In genomic region chrX:63561425-63561824, GRCh38 we compare ENCODE assay signal across 8 cellular contexts.
DNase-seq lines count a peak whose midpoint lies in the region; ATAC-seq and TF ChIP-seq lines count a peak whose summit lies in the region.

No MANE protein-coding gene starts in this region.

- no peaks in the 10 kb centered on the region for H3K36me3 ChIP-seq in hepatocyte (replicated peaks; ENCODE audit: insufficient read depth, low read depth)

- peaks cover 3 to 9% of the 10 kb centered on the region in 2 donors for H3K36me3 Mint-ChIP-seq in stimulated activated naive B cell treated with anti-CD40 and anti-IgM and Interleukin-4, amounts not matched to agents 10 μg/mL and 1 μg/mL and 100 μg/mL, for 72 hours

- peaks cover under 1% of the 10 kb centered on the region in 2 donors for H3K9me3 Mint-ChIP-seq in stimulated activated naive B cell treated with anti-CD40 and anti-IgM and Interleukin-4, amounts not matched to agents 10 μg/mL and 1 μg/mL and 100 μg/mL, for 72 hours

- DNase-seq in NCI-H748 (lab: John Stamatoyannopoulos, UW; ENCODE audit: unreplicated experiment) (peak; percentile 1), NCI-H748 treated with DMSO at 0.1 percent for 48 hours (lab: John Stamatoyannopoulos, UW) (no peak), hepatocyte (ENCODE audit: low spot score) (no peak), NOMO-1 treated with dmso at 0.1 percent for 144 hours (lab: John Stamatoyannopoulos, UW; ENCODE audit: unreplicated experiment) (no peak)
- DNase-seq in stimulated activated naive B cell treated with anti-CD40 and anti-IgM and Interleukin-4, amounts not matched to agents 10 μg/mL and 1 μg/mL and 100 μg/mL, for 72 hours, result no peak

- H3K9me2 ChIP-seq in hepatocyte (replicated peaks; ENCODE audit: insufficient read depth), result no peaks in the 10 kb centered on the region

- peaks cover 0 to 12% of the 10 kb centered on the region in 2 donors for H3K4me1 Mint-ChIP-seq in stimulated activated naive B cell treated with anti-CD40 and anti-IgM and Interleukin-4, amounts not matched to agents 10 μg/mL and 1 μg/mL and 100 μg/mL, for 72 hours

- no peaks in the 10 kb centered on the region for H3K4me1 ChIP-seq in hepatocyte (ENCODE audit: insufficient read depth)

- H3K9me3 ChIP-seq in hepatocyte (ENCODE audit: low read depth), result no peaks in the 10 kb centered on the region

- H2AFZ ChIP-seq in hepatocyte, result peak overlapping the region; percentile 73

- no peaks in the 10 kb centered on the region for H3K27me3 ChIP-seq in hepatocyte

- peaks cover under 1 to 6% of the 10 kb centered on the region in 2 donors for H3K27me3 Mint-ChIP-seq in stimulated activated naive B cell treated with anti-CD40 and anti-IgM and Interleukin-4, amounts not matched to agents 10 μg/mL and 1 μg/mL and 100 μg/mL, for 72 hours

- H3K27ac Mint-ChIP-seq in stimulated activated naive B cell treated with anti-CD40 and anti-IgM and Interleukin-4, amounts not matched to agents 10 μg/mL and 1 μg/mL and 100 μg/mL, for 72 hours, result no peak overlapping the region

- H3K27ac ChIP-seq in hepatocyte, result no peak overlapping the region

- H3K4me2 ChIP-seq in hepatocyte, result peak overlapping the region; percentile 73

- H3K79me2 ChIP-seq in hepatocyte, result peaks cover 24% of the 10 kb centered on the region

- TF ChIP-seq CTCF in WI38 (IDR thresholded peaks at IDR 0.05; ENCODE audit: low read depth, low read length) (no peak), hepatocyte (IDR thresholded peaks at IDR 0.05; ENCODE audit: poor library complexity) (no peak)

- no peaks in the 10 kb centered on the region for H4K20me1 ChIP-seq in hepatocyte (ENCODE audit: insufficient read depth, poor library complexity, severe bottlenecking)

- peak overlapping the region; percentile 70 to 96 for H3K4me3 Mint-ChIP-seq in stimulated activated naive B cell treated with anti-CD40 and anti-IgM and Interleukin-4, amounts not matched to agents 10 μg/mL and 1 μg/mL and 100 μg/mL, for 72 hours

- WGBS in hepatocyte (ENCODE audit: low lambda C conversion rate, missing lambda C conversion rate), result 47% methylated on average over 6 of the region's 6 CpGs

- H3K4me3 ChIP-seq in WI38 (ENCODE audit: low read depth, low read length) (peak overlapping the region; percentile 72), hepatocyte (peak overlapping the region; percentile 27)

- no peak for ATAC-seq in stimulated activated naive B cell treated with anti-CD40 and anti-IgM and Interleukin-4, amounts not matched to agents 10 μg/mL and 1 μg/mL and 100 μg/mL, for 72 hours (replicated peaks)
- no peak for ATAC-seq in HG03097 (IDR thresholded peaks at IDR 0.05; ENCODE audit: low FRiP score, unreplicated experiment)
- no peak for ATAC-seq in HG03196 (IDR thresholded peaks at IDR 0.05; ENCODE audit: unreplicated experiment)
